In genomic region chr2:38375711-38376345, GRCh38 we compare ENCODE assay signal across 8 cellular contexts. TPM values are rescaled to one million over a fixed set of nuclear protein-coding genes. Genes with fewer than 3 reads are reported as not detected.
A peak's percentile ranks its signal among the peaks of the same experiment; 100 is the strongest.
DNase-seq lines count a peak whose midpoint lies in the region; ATAC-seq and TF ChIP-seq lines count a peak whose summit lies in the region.

No MANE protein-coding gene starts in this region.

- 0 out of 2 replicates have a peak overlapping the region, but pooled peaks have one; percentile 72 for H2AFZ ChIP-seq in PC-9

- H3K36me3 ChIP-seq in PC-9 (ENCODE audit: low read depth) (0 out of 2 replicates have a peak, but pooled peaks cover 7% of the 10 kb centered on the region), duodenal mucosa (ENCODE audit: control insufficient read depth in 1 of 2, insufficient read depth in 2 of 2, low read length in 2 of 2) (no peaks in the 10 kb centered on the region), muscle layer of colon (ENCODE audit: insufficient read depth, low read length) (no peaks in the 10 kb centered on the region)

- peak overlapping the region; percentile 76 to 95 for H3K9ac ChIP-seq in duodenal mucosa (ENCODE audit: low read depth in 1 of 2, low read length in 2 of 2)
- H3K9ac ChIP-seq in muscle layer of colon (ENCODE audit: low read length) = peak overlapping the region; percentile 98

- TF ChIP-seq CTCF in PC-9 (conservative IDR thresholded peaks at IDR 0.05) = no peak

- BruUV-seq in PC-9 (replicated peaks; lab: Mats Ljungman, UMichigan) = no TSS peak

- peaks cover 48% of the 10 kb centered on the region for H4K20me1 ChIP-seq in PC-9 (ENCODE audit: insufficient read depth)

- no peak for ATAC-seq in GM19397 (IDR thresholded peaks at IDR 0.05; ENCODE audit: unreplicated experiment)
- ATAC-seq in GM21381 (IDR thresholded peaks at IDR 0.05; ENCODE audit: unreplicated experiment) = no peak

- H3K9me3 ChIP-seq in PC-9 (ENCODE audit: insufficient read depth, low read depth) = no peaks in the 10 kb centered on the region
- no peaks in the 10 kb centered on the region for H3K9me3 ChIP-seq in duodenal mucosa (ENCODE audit: control insufficient read depth in 1 of 2, low read length in 2 of 2)
- no peaks in the 10 kb centered on the region for H3K9me3 ChIP-seq in muscle layer of colon (ENCODE audit: low read length)

- intact Hi-C loops in PC-9 (cut with micrococcal nuclease; ENCODE audit: unreplicated experiment) = loop anchor here (2.0 to 10.0 kb wide), 4 partner anchors 59 to 281 kb away; no protein-coding TSS in a partner anchor

- peak; percentile 42 for DNase-seq in NCI-H1092 treated with DMSO at 0.1 percent for 48 hours (lab: John Stamatoyannopoulos, UW)
- no peak for DNase-seq in NCI-H1092 (lab: John Stamatoyannopoulos, UW)
- DNase-seq in PC-9 = no peak
- DNase-seq in SHP77 treated with DMSO at 0.1 percent for 48 hours (lab: John Stamatoyannopoulos, UW) = no peak

- POLR2A ChIA-PET in PC-9 (lab: Charles Lee; ENCODE audit: unreplicated experiment) = interaction anchor here (0.5 to 0.7 kb wide), 2 partner anchors 308 to 607 kb away, joined by 3 read pairs; no protein-coding TSS in a partner anchor

- peak overlapping the region; percentile 91 for H3K4me2 ChIP-seq in PC-9

- H3K27me3 ChIP-seq in PC-9 (ENCODE audit: insufficient read depth, low read depth) (no peaks in the 10 kb centered on the region), duodenal mucosa (ENCODE audit: control insufficient read depth in 1 of 2, insufficient read depth in 2 of 2, low read length in 2 of 2) (no peaks in the 10 kb centered on the region), muscle layer of colon (ENCODE audit: control insufficient read depth in 1 of 2, insufficient read depth in 2 of 2, low read length in 2 of 2) (no peaks in the 10 kb centered on the region)

- peak overlapping the region; percentile 69 for H3K4me3 ChIP-seq in PC-9
- peak overlapping the region; percentile 85 to 94 for H3K4me3 ChIP-seq in duodenal mucosa (ENCODE audit: low read depth in 1 of 2, low read length in 2 of 2)
- peak overlapping the region; percentile 73 to 81 for H3K4me3 ChIP-seq in muscle layer of colon (ENCODE audit: low read depth in 1 of 2, low read length in 2 of 2)

- no peaks in the 10 kb centered on the region for H3K9me2 ChIP-seq in PC-9 (ENCODE audit: insufficient read depth)

- peaks cover 18% of the 10 kb centered on the region; the same call in 1 of the 2 replicates for H3F3A ChIP-seq in PC-9 (ENCODE audit: insufficient read depth, low read depth)

- peaks cover 58% of the 10 kb centered on the region for H3K79me2 ChIP-seq in PC-9 (ENCODE audit: low read depth)

- H3K4me1 ChIP-seq in PC-9 (replicated peaks; ENCODE audit: insufficient read depth) = peaks cover 28% of the 10 kb centered on the region
- peaks cover 30 to 37% of the 10 kb centered on the region in 2 donors for H3K4me1 ChIP-seq in duodenal mucosa (ENCODE audit: control insufficient read depth in 1 of 2, insufficient read depth in 2 of 2, low read length in 2 of 2)
- peaks cover 37% of the 10 kb centered on the region for H3K4me1 ChIP-seq in muscle layer of colon (ENCODE audit: insufficient read depth, low read length)

- CTCF ChIA-PET in PC-9 (lab: Charles Lee) = interaction anchor here (0.5 to 2.1 kb wide), 5 partner anchors 18 to 90 kb away, joined by 3 to 11 read pairs (median 6); no protein-coding TSS in a partner anchor

- H3K27ac ChIP-seq in PC-9 = peak overlapping the region; percentile 78
- H3K27ac ChIP-seq in duodenal mucosa (ENCODE audit: low read depth, low read length) = peak overlapping the region; percentile 96
- peak overlapping the region; percentile 99 for H3K27ac ChIP-seq in muscle layer of colon (ENCODE audit: low read depth, low read length)

RNA-seq across cellular contexts. Expression of gene ATL2, which starts 1.2 kb away (rescaled TPM):
- 66.4 and 75.3 TPM in 2 replicates for total RNA-seq in PC-9 (2021)
